In genomic region chr3:196499061-196499460, GRCh38 we compare ENCODE assay signal across 9 cellular contexts. TPM values are rescaled to one million over a fixed set of nuclear protein-coding genes. Genes with fewer than 3 reads are reported as not detected.
DNase-seq lines count a peak whose midpoint lies in the region; ATAC-seq and TF ChIP-seq lines count a peak whose summit lies in the region.
"Had no signal": no experiment of that assay in that cellular context is flagged by ENCODE, and none has a peak within 500 bp of the region (broad histone marks: within the 10 kb centered on the region; RNA-seq: fewer than 3 reads in every experiment).

No MANE protein-coding gene starts in this region.

- in situ Hi-C loops in IMR-90 (cut with MboI; ENCODE audit: low sequenced_read_pairs) = no loop called here
- in situ Hi-C loops in mammary epithelial cell (cut with MboI; ENCODE audit: low sequenced_read_pairs in 2 of 2) = no loop called here

- H3K4me1 ChIP-seq in Caco-2 (peaks cover 8% of the 10 kb centered on the region; the same call in 1 of the 2 replicates), IMR-90 (ENCODE audit: control insufficient read depth, insufficient read depth, low read length) (peaks cover 2% of the 10 kb centered on the region; the same call in 1 of the 2 replicates), mammary epithelial cell (ENCODE audit: insufficient read depth, low read length) (peaks cover 16% of the 10 kb centered on the region)

- H2BK120ac ChIP-seq in IMR-90 (ENCODE audit: low read depth, low read length) = no peak overlapping the region

- H3K36me3 Mint-ChIP-seq in Caco-2 (ENCODE audit: insufficient read depth, unreplicated experiment) (peaks cover 48% of the 10 kb centered on the region), naive B cell (peaks cover 8 to 13% of the 10 kb centered on the region in 2 donors)

- WGBS in IMR-90 (ENCODE audit: extremely low coverage in 2 of 2, insufficient read length in 1 of 2), 2 experiments = no CpG with 5 or more reads among the region's 5 CpGs
- WGBS in mammary epithelial cell (ENCODE audit: low coverage, missing lambda C conversion rate) = 84% methylated on average over 4 of the region's 5 CpGs

- peaks cover 6 to 59% of the 10 kb centered on the region in 2 experiments for H3K79me1 ChIP-seq in IMR-90 (ENCODE audit: low read depth in 1 of 2, low read length in 2 of 2)

- H2AK5ac ChIP-seq in IMR-90 (ENCODE audit: low read depth, low read length) = 0 out of 2 replicates have a peak overlapping the region, but pooled peaks have one; percentile 13

- no peak overlapping the region for H3K56ac ChIP-seq in IMR-90 (ENCODE audit: extremely low read depth, insufficient read depth, low read length)

- no peak overlapping the region for H3K27ac Mint-ChIP-seq in Caco-2 (ENCODE audit: unreplicated experiment)
- peak overlapping the region in 4 of 6 donors; percentile 14 to 45 (median 30) for H3K27ac Mint-ChIP-seq in naive B cell

- H3K14ac ChIP-seq in IMR-90 (replicated peaks; ENCODE audit: low read depth, low read length) = no peak overlapping the region

- intact Hi-C loops in Caco-2 (cut with micrococcal nuclease; ENCODE audit: unreplicated experiment) (no loop called here), IMR-90 (cut with micrococcal nuclease) (no loop called here), mammary epithelial cell (cut with micrococcal nuclease) (no loop called here)

- TF ChIP-seq POLR2A in IMR-90 (IDR thresholded peaks at IDR 0.05; ENCODE audit: low read depth, low read length) = no peak

- H2AFZ ChIP-seq in IMR-90 (replicated peaks; ENCODE audit: low read length, poor library complexity) = no peak overlapping the region
- no peak overlapping the region for H2AFZ ChIP-seq in mammary epithelial cell (ENCODE audit: low read depth, low read length)

- peaks cover 6% of the 10 kb centered on the region for H3K4me1 Mint-ChIP-seq in Caco-2 (ENCODE audit: low read depth, unreplicated experiment)
- H3K4me1 Mint-ChIP-seq in naive B cell = peaks cover 33 to 55% (median 51%) of the 10 kb centered on the region in 3 donors

- ATAC-seq in IMR-90 (ENCODE audit: low read depth) (no peak), naive B cell (ENCODE audit: low read depth in 2 of 2) (no peak), GM21423 (IDR thresholded peaks at IDR 0.05; ENCODE audit: unreplicated experiment) (no peak)
- ATAC-seq: body of pancreas had no signal

- no peak overlapping the region for H2BK20ac ChIP-seq in IMR-90 (ENCODE audit: low read depth, low read length)

- H3K9me3 Mint-ChIP-seq in Caco-2 (ENCODE audit: unreplicated experiment) (no peaks in the 10 kb centered on the region), naive B cell (no peaks in the 10 kb centered on the region)

- no peak overlapping the region for H4K91ac ChIP-seq in IMR-90 (ENCODE audit: insufficient read depth, low read depth, low read length)

- DNase-seq in Caco-2 (no peak), IMR-90 (peak; percentile 32), mammary epithelial cell (no peak), naive B cell (no peak), T-helper 9 cell (no peak), substantia nigra (lab: John Stamatoyannopoulos, UW) (no peak)
- no peak for DNase-seq in stimulated activated CD4-positive, alpha-beta T cell treated with anti-CD3 and anti-CD28 coated beads, Interleukin-15, amount 100 ng/mL, for 24 hours
- DNase-seq: body of pancreas had no signal

- no peak overlapping the region for H4K5ac ChIP-seq in IMR-90 (ENCODE audit: low read depth, low read length)

- TF ChIP-seq CTCF in Caco-2 (IDR thresholded peaks at IDR 0.05; ENCODE audit: insufficient read depth in 1 of 2, low read depth in 1 of 2, low read length in 1 of 2, severe bottlenecking in 1 of 2, unreplicated experiment in 1 of 2) (no peak), IMR-90 (conservative IDR thresholded peaks at IDR 0.05; ENCODE audit: low read depth, low read length) (no peak), mammary epithelial cell (conservative IDR thresholded peaks at IDR 0.05 in 1 of 2, IDR thresholded peaks at IDR 0.05 in 1 of 2; ENCODE audit: extremely low read depth in 1 of 2, insufficient read depth in 1 of 2, low read depth in 1 of 2, low read length in 2 of 2) (no peak)

- no peak overlapping the region for H2BK15ac ChIP-seq in IMR-90 (ENCODE audit: low read depth, low read length)

- H3K36me3 ChIP-seq in Caco-2 (ENCODE audit: control insufficient read depth, insufficient read depth, low read length) (0 out of 2 replicates have a peak, but pooled peaks cover 1% of the 10 kb centered on the region), IMR-90 (ENCODE audit: control insufficient read depth, insufficient read depth, low read length) (peaks cover 3% of the 10 kb centered on the region; the same call in 1 of the 2 replicates), mammary epithelial cell (ENCODE audit: insufficient read depth, low read length) (peaks cover 5% of the 10 kb centered on the region)

- H3K9me3 ChIP-seq in Caco-2 = no peaks in the 10 kb centered on the region
- no peaks in the 10 kb centered on the region for H3K9me3 ChIP-seq in IMR-90 (ENCODE audit: control insufficient read depth, insufficient read depth, low read length)
- H3K9me3 ChIP-seq in mammary epithelial cell (replicated peaks; ENCODE audit: insufficient read depth, low read length) = no peaks in the 10 kb centered on the region
- H3K9me3 ChIP-seq: body of pancreas had no signal

- H3K4me3 ChIP-seq in Caco-2 (ENCODE audit: low read depth, low read length) (no peak overlapping the region), IMR-90 (ENCODE audit: insufficient read depth, low read depth, low read length) (no peak overlapping the region), mammary epithelial cell (replicated peaks in 1 of 3; ENCODE audit: insufficient read depth in 1 of 3, low read depth in 2 of 3, low read length in 3 of 3) (no peak overlapping the region)
- H3K4me3 ChIP-seq: body of pancreas had no signal

- peak overlapping the region in 1 of 2 experiments; percentile 33; a peak in 1 of 4 replicates for H4K8ac ChIP-seq in IMR-90 (ENCODE audit: low read depth in 2 of 2, low read length in 2 of 2)

- H3K27me3 ChIP-seq in Caco-2 (replicated peaks; ENCODE audit: control insufficient read depth, insufficient read depth, low read length) (no peaks in the 10 kb centered on the region), IMR-90 (ENCODE audit: control insufficient read depth, insufficient read depth, low read length) (no peaks in the 10 kb centered on the region), mammary epithelial cell (ENCODE audit: insufficient read depth, low read length) (no peaks in the 10 kb centered on the region)
- H3K27me3 ChIP-seq: body of pancreas had no signal

- H3K79me2 ChIP-seq in mammary epithelial cell (ENCODE audit: insufficient read depth, low read length) = peaks cover 93% of the 10 kb centered on the region

- POLR2A ChIA-PET in Caco-2 (lab: Charles Lee) = no interaction called here
- POLR2A ChIA-PET in IMR-90 (lab: Charles Lee; ENCODE audit: unreplicated experiment) = no interaction called here

- H3K4ac ChIP-seq in IMR-90 (ENCODE audit: low read depth, low read length) = no peak overlapping the region

- no peak for TF ChIP-seq RAD21 in IMR-90 (IDR thresholded peaks at IDR 0.05; ENCODE audit: low read length)

- no peak overlapping the region for H3K23ac ChIP-seq in IMR-90 (ENCODE audit: low read depth, low read length)

- H3K4me3 Mint-ChIP-seq in Caco-2 (ENCODE audit: unreplicated experiment) = peak overlapping the region; percentile 90
- H3K4me3 Mint-ChIP-seq in naive B cell = peak overlapping the region in 3 of 8 donors; percentile 22 to 99 (median 75)

- CTCF ChIA-PET in Caco-2 (lab: Charles Lee) (no interaction called here), IMR-90 (lab: Yijun Ruan, JAX) (no interaction called here), mammary epithelial cell (lab: Charles Lee; ENCODE audit: low non-redundant PET) (interaction anchor here (0.7 kb wide), 1 partner anchor 8 kb away, joined by 4 read pairs; no protein-coding TSS in a partner anchor)

- peak overlapping the region; percentile 63 for H2BK5ac ChIP-seq in IMR-90 (ENCODE audit: low read depth, low read length, poor library complexity, severe bottlenecking)

- no peaks in the 10 kb centered on the region for H3K27me3 Mint-ChIP-seq in Caco-2 (ENCODE audit: insufficient read depth, unreplicated experiment)
- H3K27me3 Mint-ChIP-seq in naive B cell = no peaks in the 10 kb centered on the region

- H3K9ac ChIP-seq in IMR-90 (ENCODE audit: low read depth, low read length) = no peak overlapping the region
- no peak overlapping the region for H3K9ac ChIP-seq in mammary epithelial cell (ENCODE audit: insufficient read depth, low read length)

- no TSS peak for BruUV-seq in Caco-2 (replicated peaks; lab: Mats Ljungman, UMichigan)
- no TSS peak for BruUV-seq in IMR-90 (replicated peaks; lab: Mats Ljungman, UMichigan)
- no TSS peak for BruUV-seq in mammary epithelial cell (replicated peaks; lab: Mats Ljungman, UMichigan)

- H2AK9ac ChIP-seq in IMR-90 (replicated peaks; ENCODE audit: low read depth, low read length, poor library complexity) = no peak overlapping the region

- H4K20me1 ChIP-seq in IMR-90 (ENCODE audit: insufficient read depth, low read length) (peaks cover 51% of the 10 kb centered on the region), mammary epithelial cell (ENCODE audit: insufficient read depth, low read length) (no peaks in the 10 kb centered on the region)

- H3K9me1 ChIP-seq in IMR-90 (ENCODE audit: insufficient read depth, low read length) = peaks cover 8% of the 10 kb centered on the region

- H3K27ac ChIP-seq in IMR-90 (ENCODE audit: insufficient read depth, low read length) (no peak overlapping the region), mammary epithelial cell (ENCODE audit: insufficient read depth, low read depth, low read length) (no peak overlapping the region), substantia nigra (ENCODE audit: low read depth, low read length, poor library complexity, severe bottlenecking) (no peak overlapping the region)
- H3K27ac ChIP-seq: body of pancreas had no signal

- dilution Hi-C loops in IMR-90 (cut with HindIII; ENCODE audit: low sequenced_read_pairs, unreplicated experiment) (no loop called here), mammary epithelial cell (cut with HindIII; ENCODE audit: low sequenced_read_pairs) (no loop called here)

- H3K4me2 ChIP-seq in IMR-90 (ENCODE audit: low read depth, low read length) = no peak overlapping the region
- H3K4me2 ChIP-seq in mammary epithelial cell (ENCODE audit: insufficient read depth, low read depth, low read length) = peak overlapping the region; percentile 48

- no peak overlapping the region for H3K18ac ChIP-seq in IMR-90 (ENCODE audit: low read depth, low read length)

RNA-seq across cellular contexts. Expression of gene RNF168, which starts 4.5 kb away (rescaled TPM):
- 18.5 and 18.9 TPM in 2 replicates for total RNA-seq in Caco-2 (2022)
- 15.2 and 18.1 TPM in 2 replicates for total RNA-seq in IMR-90 (2012; rRNA removed)
- 2.5 TPM in 2 replicates for polyA plus RNA-seq in IMR-90 (2012; rRNA removed)
- polyA plus RNA-seq in IMR-90 (2012; cell fraction: cytosol; rRNA removed) = 0.81 and 1.3 TPM in 2 replicates
- polyA plus RNA-seq in IMR-90 (2012; cell fraction: nucleus; rRNA removed; ENCODE audit: low replicate concordance) = 1.3 and 3.3 TPM in 2 replicates
- 10 to 100 TPM in 1 of 2 donors, 1 to 10 TPM in 1; 6.5 to 22.2 TPM for total RNA-seq in mammary epithelial cell
- 2.9 TPM for polyA plus RNA-seq in mammary epithelial cell
- polyA minus RNA-seq in mammary epithelial cell = 34.7 TPM
- polyA plus RNA-seq in naive B cell (ENCODE audit: low read depth in 6 of 6) = 10 to 100 TPM in 1 of 6 donors, 1 to 10 TPM in 5; 4.4 to 12.8 (median 7.8) TPM

RNA-seq across cellular contexts. Expression of gene SMCO1, which starts 16.1 kb away (rescaled TPM):
- total RNA-seq in Caco-2 (2022) = not detected in 2 replicates
- not detected in 2 replicates for total RNA-seq in IMR-90 (2012; rRNA removed)
- polyA plus RNA-seq in IMR-90 (2012; rRNA removed) = not detected in 2 replicates
- polyA plus RNA-seq in IMR-90 (2012; cell fraction: cytosol; rRNA removed) = not detected in 2 replicates
- 0.03 TPM in 1 of 2 replicates, not detected in the other for polyA plus RNA-seq in IMR-90 (2012; cell fraction: nucleus; rRNA removed; ENCODE audit: low replicate concordance)
- total RNA-seq in mammary epithelial cell = not detected
- polyA plus RNA-seq in mammary epithelial cell = not detected
- not detected for polyA minus RNA-seq in mammary epithelial cell
- polyA plus RNA-seq in naive B cell (ENCODE audit: low read depth in 6 of 6) = not detected
- total RNA-seq: body of pancreas had no signal
